10 cellular contexts compared by ENCODE assay signal in genomic region chr2:37926635-37927034, GRCh38.
"Had no signal": no experiment of that assay in that cellular context is flagged by ENCODE, and none has a peak within 500 bp of the region (broad histone marks: within the 10 kb centered on the region; RNA-seq: fewer than 3 reads in every experiment).

No MANE protein-coding gene starts in this region.

- H3K4me3 ChIP-seq: mucosa of descending colon had no signal

- DNase-seq: activated CD4-positive, alpha-beta memory T cell treated with anti-CD3 and anti-CD28 coated beads, Interleukin-2, amount 10 ng/mL, durations not matched to agents 7 days and 5 days; activated CD4-positive, alpha-beta T cell treated with anti-CD3 and anti-CD28 coated beads for 36 hours; esophagus squamous epithelium; foreskin fibroblast; mammary epithelial cell; natural killer cell; WERI-Rb-1 had no signal

- H3K9me3 ChIP-seq: esophagus squamous epithelium, mucosa of descending colon, tibial nerve had no signal

- H3K27me3 ChIP-seq: esophagus squamous epithelium, tibial nerve had no signal

- ATAC-seq: activated CD4-positive, alpha-beta T cell treated with anti-CD3 and anti-CD28 coated beads for 36 hours; mucosa of descending colon; natural killer cell had no signal

- H3K36me3 ChIP-seq: cardiac muscle cell had no signal
